In the genomic region with DNA sequence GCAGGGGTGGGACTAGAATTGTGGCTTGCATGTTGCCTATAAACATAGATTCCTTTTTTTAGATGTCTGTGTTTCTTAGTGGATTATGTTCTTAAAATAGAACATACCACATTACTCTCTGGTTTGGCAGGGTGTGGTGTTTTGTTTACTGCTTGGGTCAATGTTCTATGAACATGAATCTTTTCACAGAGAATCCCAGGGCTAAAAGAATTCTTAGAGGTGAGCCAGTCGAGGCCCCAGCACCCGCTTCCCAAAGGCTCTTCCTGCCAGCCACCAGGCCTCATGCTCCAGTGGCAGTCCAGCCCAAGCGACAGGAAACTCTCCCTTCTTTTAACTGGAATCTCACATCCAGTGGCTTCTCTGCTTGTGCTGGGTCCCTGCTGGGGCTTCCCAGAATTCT, we compare ENCODE assay signal across 11 cellular contexts.
A peak's percentile ranks its signal among the peaks of the same experiment; 100 is the strongest.
DNase-seq lines count a peak whose midpoint lies in the region; ATAC-seq and TF ChIP-seq lines count a peak whose summit lies in the region.
"Had no signal": no experiment of that assay in that cellular context is flagged by ENCODE, and none has a peak within 500 bp of the region (broad histone marks: within the 10 kb centered on the region; RNA-seq: fewer than 3 reads in every experiment).

No MANE protein-coding gene starts in this region.

- H3K27me3 ChIP-seq in MM.1S (replicated peaks; ENCODE audit: insufficient read depth, low read length) (no peaks in the 10 kb centered on the region), esophagus muscularis mucosa (no peaks in the 10 kb centered on the region)

- H3K27me3 Mint-ChIP-seq in naive B cell = no peaks in the 10 kb centered on the region

- H3K4me3 ChIP-seq in MM.1S (ENCODE audit: low read length) (no peak overlapping the region), esophagus muscularis mucosa (no peak overlapping the region)

- no peak for TF ChIP-seq POLR2A in esophagus muscularis mucosa (IDR thresholded peaks at IDR 0.05; ENCODE audit: low read depth)

- H3K9me3 ChIP-seq in MM.1S (replicated peaks; ENCODE audit: insufficient read depth, low read length) (no peaks in the 10 kb centered on the region), esophagus muscularis mucosa (no peaks in the 10 kb centered on the region)

- peak overlapping the region; percentile 54; the same call in 1 of the 2 replicates for H3K27ac ChIP-seq in MM.1S (ENCODE audit: low read length)
- H3K27ac ChIP-seq in esophagus muscularis mucosa (replicated peaks in 1 of 4) = peak overlapping the region; percentile 27 to 56 (median 36)

- no peak overlapping the region for H2AFZ ChIP-seq in MM.1S (ENCODE audit: low read length)

- H3K36me3 Mint-ChIP-seq in naive B cell = peaks cover 0 to 7% of the 10 kb centered on the region in 2 donors

- H3K79me2 ChIP-seq in MM.1S (ENCODE audit: low read length) = peaks cover 100% of the 10 kb centered on the region

- 44% methylated on average over 3 of the region's 3 CpGs for WGBS in esophagus muscularis mucosa

- peak overlapping the region; percentile 49 to 86 (median 77) for H3K4me3 Mint-ChIP-seq in naive B cell

- H3K4me2 ChIP-seq in MM.1S (ENCODE audit: low read depth, low read length) = peak overlapping the region; percentile 44; the same call in 1 of the 2 replicates

- peaks cover 68 to 97% (median 88%) of the 10 kb centered on the region in 3 donors for H3K4me1 Mint-ChIP-seq in naive B cell

- no peak for TF ChIP-seq CTCF in MM.1S (IDR thresholded peaks at IDR 0.05; ENCODE audit: low read length)
- no peak for TF ChIP-seq CTCF in esophagus muscularis mucosa (IDR thresholded peaks at IDR 0.05)

- H4K20me1 ChIP-seq in MM.1S (ENCODE audit: insufficient read depth, low read length) = 0 out of 2 replicates have a peak, but pooled peaks cover 3% of the 10 kb centered on the region

- peak overlapping the region; percentile 36 to 90 (median 76) for H3K27ac Mint-ChIP-seq in naive B cell

- peak overlapping the region; percentile 1; the same call in 1 of the 2 replicates for H3K9ac ChIP-seq in MM.1S (ENCODE audit: low read length)

- intact Hi-C loops in esophagus muscularis mucosa (cut with DNase I) = no loop called here

- TF ChIP-seq EP300 in esophagus muscularis mucosa (IDR thresholded peaks at IDR 0.05) = no peak

- DNase-seq in AG08395 (ENCODE audit: low spot score) = peak; percentile 65
- peak; percentile 40 for DNase-seq in MM.1S
- DNase-seq in esophagus muscularis mucosa (ENCODE audit: extremely low spot score) = no peak
- DNase-seq in naive B cell = no peak
- DNase-seq in central memory CD4-positive, alpha-beta T cell = no peak
- no peak for DNase-seq in amniotic stem cell (lab: John Stamatoyannopoulos, UW)
- no peak for DNase-seq in stimulated activated CD4-positive, alpha-beta T cell treated with anti-CD3 and anti-CD28 coated beads, Interleukin-4, amount 100 ng/mL, for 24 hours
- DNase-seq: activated CD4-positive, alpha-beta T cell treated with anti-CD3 and anti-CD28 coated beads, Interleukin-2, amount 50 U/mL, for 1 hour; Kasumi-1; stimulated activated CD4-positive, alpha-beta T cell treated with anti-CD3 and anti-CD28 coated beads, Interleukin-2, amount 100 ng/mL, for 24 hours had no signal

- H3K4me1 ChIP-seq in MM.1S (ENCODE audit: low read length) = peaks cover 31% of the 10 kb centered on the region
- peaks cover 23 to 61% (median 26%) of the 10 kb centered on the region in 4 donors for H3K4me1 ChIP-seq in esophagus muscularis mucosa

- 0 out of 2 replicates have a peak, but pooled peaks cover under 1% of the 10 kb centered on the region for H3F3A ChIP-seq in MM.1S (ENCODE audit: insufficient read depth, low read length)

- H3K9me2 ChIP-seq in MM.1S (replicated peaks; ENCODE audit: insufficient read depth, low read length) = no peaks in the 10 kb centered on the region

- H3K9me3 Mint-ChIP-seq in naive B cell = no peaks in the 10 kb centered on the region

- ATAC-seq in naive B cell (ENCODE audit: low read depth in 2 of 2) (no peak), HG02763 (IDR thresholded peaks at IDR 0.05; ENCODE audit: unreplicated experiment) (no peak)

- H3K36me3 ChIP-seq in MM.1S (replicated peaks; ENCODE audit: insufficient read depth, low read length) = no peaks in the 10 kb centered on the region
- H3K36me3 ChIP-seq in esophagus muscularis mucosa = no peaks in the 10 kb centered on the region

Comparison
In these comparisons a context has a peak if more than half of its experiments do, and no peak if none do; other contexts are left out.
1. DNase-seq: peak in AG08395 (single experiment) and MM.1S (single experiment); none in esophagus muscularis mucosa (single experiment), naive B cell (single experiment), central memory CD4-positive, alpha-beta T cell (single experiment), amniotic stem cell (single experiment) and stimulated activated CD4-positive, alpha-beta T cell treated with anti-CD3 and anti-CD28 coated beads, Interleukin-4, amount 100 ng/mL, for 24 hours (single experiment).